In the genomic region with DNA sequence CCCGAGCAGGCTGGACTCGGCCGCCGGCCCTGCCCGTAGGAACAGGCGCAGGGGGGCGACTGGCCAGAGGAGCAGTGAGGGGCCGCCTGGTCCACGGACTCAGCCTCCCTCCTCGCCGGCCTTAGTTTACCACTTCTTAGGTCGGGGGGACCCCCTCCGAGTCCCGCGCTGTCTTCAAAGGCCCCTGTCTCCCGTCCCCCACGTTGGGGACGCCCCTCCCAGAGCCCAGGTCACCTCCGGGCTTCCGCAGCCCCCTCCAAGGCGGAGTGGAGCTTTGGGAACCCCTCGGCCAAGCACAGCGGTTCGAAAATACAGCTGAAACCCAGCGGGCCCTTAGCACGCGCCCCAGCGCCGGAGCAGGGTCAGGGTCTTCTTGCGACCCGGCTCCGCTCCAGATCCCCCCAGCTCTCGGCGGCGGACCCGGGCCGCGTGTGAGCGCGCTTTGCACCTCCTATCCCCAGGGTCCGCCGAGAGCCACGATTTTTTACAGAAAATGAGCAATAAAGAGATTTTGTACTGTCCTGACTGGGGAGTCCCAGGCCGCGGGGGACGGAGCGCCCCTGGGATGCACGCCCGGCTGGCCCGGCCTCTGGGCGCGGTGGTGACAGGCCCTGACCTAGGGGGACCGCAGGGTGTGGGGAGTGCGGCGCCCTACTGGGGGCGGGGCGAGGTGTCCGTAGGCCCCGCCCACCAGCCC, we compare ENCODE assay signal across 21 cellular contexts. TPM values are rescaled to one million over a fixed set of nuclear protein-coding genes. Genes with fewer than 3 reads are reported as not detected.
DNase-seq lines count a peak whose midpoint lies in the region; ATAC-seq and TF ChIP-seq lines count a peak whose summit lies in the region.
"Not testable (repeated sequence)": the region's sequence is repeated elsewhere in the genome, so short reads cannot be mapped to it uniquely, and the experiment has no call there.
"Had no signal": no experiment of that assay in that cellular context is flagged by ENCODE, and none has a peak within 500 bp of the region (broad histone marks: within the 10 kb centered on the region; RNA-seq: fewer than 3 reads in every experiment).

No MANE protein-coding gene starts in this region.

- TF ChIP-seq CTCF in RWPE2 (IDR thresholded peaks at IDR 0.05; ENCODE audit: poor library complexity, severe bottlenecking); ascending aorta (IDR thresholded peaks at IDR 0.05); endodermal cell (conservative IDR thresholded peaks at IDR 0.05); parathyroid adenoma (IDR thresholded peaks at IDR 0.05); suprapubic skin (IDR thresholded peaks at IDR 0.05): not testable (repeated sequence)

- not testable (repeated sequence) for H3K9me3 ChIP-seq in ES-I3 (ENCODE audit: control insufficient read depth, insufficient read depth, low read length); RWPE2 (ENCODE audit: severe bottlenecking); ascending aorta; endodermal cell (ENCODE audit: control insufficient read depth, low read length); iPS-18a (ENCODE audit: control insufficient read depth, low read depth, low read length); mesodermal cell (ENCODE audit: control insufficient read depth, low read length); parathyroid adenoma (ENCODE audit: control insufficient read depth, low read length); suprapubic skin

- intact Hi-C loops in ascending aorta (cut with DNase I) = not testable (repeated sequence)

- H3K9me3 Mint-ChIP-seq in endodermal cell = not testable (repeated sequence)

- H3K4me1 ChIP-seq in ES-I3 (ENCODE audit: insufficient read depth, low read length); RWPE2 (ENCODE audit: insufficient read depth, poor library complexity, severe bottlenecking); ascending aorta; endodermal cell (ENCODE audit: control insufficient read depth, insufficient read depth, low read length); iPS-18a (ENCODE audit: control insufficient read depth, low read depth, low read length); mesodermal cell (ENCODE audit: control insufficient read depth, insufficient read depth, low read length, poor library complexity, severe bottlenecking); parathyroid adenoma: not testable (repeated sequence)
- peaks cover 12% of the 10 kb centered on the region for H3K4me1 ChIP-seq in suprapubic skin

- not testable (repeated sequence) for TF ChIP-seq EP300 in suprapubic skin (IDR thresholded peaks at IDR 0.05)

- H3K27me3 Mint-ChIP-seq in endodermal cell (ENCODE audit: insufficient read depth) = peaks cover 29% of the 10 kb centered on the region

- not testable (repeated sequence) for H3K36me3 ChIP-seq in ES-I3 (ENCODE audit: insufficient read depth, low read length); RWPE2 (ENCODE audit: low read depth); ascending aorta; endodermal cell (ENCODE audit: control insufficient read depth, insufficient read depth, low read length); iPS-18a (ENCODE audit: control insufficient read depth, low read depth, low read length); mesodermal cell (ENCODE audit: control insufficient read depth, insufficient read depth, low read length); parathyroid adenoma (ENCODE audit: control insufficient read depth, insufficient read depth, low read length); suprapubic skin

- not testable (repeated sequence) for H3K36me3 Mint-ChIP-seq in endodermal cell (ENCODE audit: low read depth)

- H3K27ac Mint-ChIP-seq in endodermal cell = not testable (repeated sequence)

- ATAC-seq in RWPE2 (ENCODE audit: low read depth) = not testable (repeated sequence)

- H3K4me3 ChIP-seq in RWPE2 (ENCODE audit: severe bottlenecking) (peak overlapping the region; percentile 17), ascending aorta (peak overlapping the region; percentile 12 to 21), endodermal cell (ENCODE audit: low read length) (peak overlapping the region; percentile 69), iPS-18a (ENCODE audit: low read length) (peak overlapping the region; percentile 67), mesodermal cell (ENCODE audit: extremely low read depth, insufficient read depth, low read length, poor library complexity, severe bottlenecking) (peak overlapping the region; percentile 28), suprapubic skin (peak overlapping the region; percentile 28)
- H3K4me3 ChIP-seq in parathyroid adenoma (ENCODE audit: low read depth, low read length) = not testable (repeated sequence)

- not testable (repeated sequence) for H3K27me3 ChIP-seq in RWPE2 (ENCODE audit: insufficient read depth, poor library complexity, severe bottlenecking); ascending aorta; endodermal cell (ENCODE audit: control insufficient read depth, insufficient read depth, low read length, poor library complexity, severe bottlenecking); parathyroid adenoma (ENCODE audit: control insufficient read depth, insufficient read depth, low read length)
- H3K27me3 ChIP-seq in iPS-18a (ENCODE audit: control insufficient read depth, insufficient read depth, low read length) (peaks cover 23% of the 10 kb centered on the region), suprapubic skin (peaks cover 56% of the 10 kb centered on the region)

- not testable (repeated sequence) for H3K79me2 ChIP-seq in parathyroid adenoma

- DNase-seq in RWPE2 (ENCODE audit: low spot score); ascending aorta (ENCODE audit: low spot score in 2 of 2); suprapubic skin (ENCODE audit: low spot score in 2 of 2): not testable (repeated sequence)
- peak; percentile 79 for DNase-seq in endodermal cell

- peak overlapping the region; percentile 58; the same call in 1 of the 2 replicates for H3K9ac ChIP-seq in ES-I3 (ENCODE audit: low read depth, low read length)
- not testable (repeated sequence) for H3K9ac ChIP-seq in endodermal cell (ENCODE audit: extremely low read depth, low read length, poor library complexity, severe bottlenecking); iPS-18a (ENCODE audit: low read length); parathyroid adenoma

- not testable (repeated sequence) for TF ChIP-seq POLR2A in suprapubic skin (IDR thresholded peaks at IDR 0.05)

- H3K4me1 Mint-ChIP-seq in endodermal cell = not testable (repeated sequence)

- peak overlapping the region; percentile 65 for H2AFZ ChIP-seq in parathyroid adenoma

- peak overlapping the region; percentile 59 for H3K4me3 Mint-ChIP-seq in endodermal cell

- not testable (repeated sequence) for H3K27ac ChIP-seq in RWPE2 (ENCODE audit: poor library complexity, severe bottlenecking); ascending aorta; endodermal cell (ENCODE audit: low read depth, low read length); iPS-18a (ENCODE audit: low read length); mesodermal cell (ENCODE audit: low read depth, low read length, severe bottlenecking); suprapubic skin
- H3K27ac ChIP-seq in parathyroid adenoma = peak overlapping the region; percentile 72

- H3K4me2 ChIP-seq in parathyroid adenoma (ENCODE audit: low read length) = not testable (repeated sequence)

- 9 to 20% methylated on average over 1 to 40 of the region's 59 CpGs for WGBS in endodermal cell (ENCODE audit: insufficient coverage in 1 of 2, insufficient read length in 1 of 2), 2 experiments
- WGBS in mesodermal cell (ENCODE audit: insufficient coverage in 2 of 2), 2 experiments = 3 to 6% methylated on average over 26 to 32 of the region's 59 CpGs
- WGBS in suprapubic skin = 9% methylated on average over 8 of the region's 59 CpGs

RNA-seq across cellular contexts. Expression of a gene that starts 25.0 kb away (rescaled TPM):
- total RNA-seq in ascending aorta = not detected
- total RNA-seq in endodermal cell = 1 to 10 TPM; 2.9 to 5.7 TPM
- not detected for polyA plus RNA-seq in endodermal cell (2013, experiment 1 of 2)
- polyA plus RNA-seq in endodermal cell (2013, experiment 2 of 2) = not detected
- polyA plus RNA-seq in mesodermal cell (2013, experiment 1 of 2) = not detected
- not detected for polyA plus RNA-seq in mesodermal cell (2013, experiment 2 of 2)
- 1 to 10 TPM in 2 of 4 donors, under 1 TPM in 1, not detected in 1; 0.68 to 7.3 (median 1.7) TPM for total RNA-seq in suprapubic skin
- total RNA-seq: activated naive CD4-positive, alpha-beta T cell treated with anti-CD3 and anti-CD28 coated beads for 36 hours; activated T-helper 1 cell treated with anti-CD3 and anti-CD28 coated beads, Interleukin-12 subunit alpha, Interleukin-12 subunit beta, Interleukin-2, Interleukin-4 antibody, amounts not matched to agents 30 ng/mL and 10 ng/mL and 1 ng/mL, durations not matched to agents 14 hours and 24 hours and 36 hours; adrenal gland; GM12878; H4; left colon; mesenteric fat pad; ovary; PC-9; Right ventricle myocardium inferior; thyroid gland had no signal
- polyA plus RNA-seq: adrenal gland, GM12878, immature natural killer cell, ovary, small intestine had no signal

RNA-seq across cellular contexts. Expression of a gene that starts 42.3 kb away (rescaled TPM):
- total RNA-seq in ascending aorta (not detected), endodermal cell (under 1 TPM in 1 of 2 donors, not detected in 1; 0.29 TPM), suprapubic skin (1 to 10 TPM in 3 of 4 donors, not detected in 1; 1.1 to 5.9 (median 3.9) TPM)
- polyA plus RNA-seq in endodermal cell (2013, experiment 1 of 2) = not detected
- polyA plus RNA-seq in endodermal cell (2013, experiment 2 of 2) = not detected
- not detected for polyA plus RNA-seq in mesodermal cell (2013, experiment 1 of 2)
- not detected for polyA plus RNA-seq in mesodermal cell (2013, experiment 2 of 2)
- total RNA-seq: activated naive CD4-positive, alpha-beta T cell treated with anti-CD3 and anti-CD28 coated beads for 36 hours; activated T-helper 1 cell treated with anti-CD3 and anti-CD28 coated beads, Interleukin-12 subunit alpha, Interleukin-12 subunit beta, Interleukin-2, Interleukin-4 antibody, amounts not matched to agents 30 ng/mL and 10 ng/mL and 1 ng/mL, durations not matched to agents 14 hours and 24 hours and 36 hours; adrenal gland; GM12878; H4; mesenteric fat pad; PC-9; Right ventricle myocardium inferior; thyroid gland had no signal
- polyA plus RNA-seq: immature natural killer cell, ovary had no signal

RNA-seq across cellular contexts. Expression of a gene that starts 59.4 kb away (rescaled TPM):
- total RNA-seq in ascending aorta = not detected
- under 1 TPM in 1 of 2 donors, not detected in 1; 0.31 TPM for total RNA-seq in endodermal cell
- 0.28 TPM for polyA plus RNA-seq in endodermal cell (2013, experiment 1 of 2)
- polyA plus RNA-seq in endodermal cell (2013, experiment 2 of 2) = not detected
- not detected for polyA plus RNA-seq in mesodermal cell (2013, experiment 1 of 2)
- not detected for polyA plus RNA-seq in mesodermal cell (2013, experiment 2 of 2)
- 1 to 10 TPM in 1 of 4 donors, under 1 TPM in 2, not detected in 1; 0.55 to 1.4 (median 0.91) TPM for total RNA-seq in suprapubic skin
- total RNA-seq: activated naive CD4-positive, alpha-beta T cell treated with anti-CD3 and anti-CD28 coated beads for 36 hours; activated T-helper 1 cell treated with anti-CD3 and anti-CD28 coated beads, Interleukin-12 subunit alpha, Interleukin-12 subunit beta, Interleukin-2, Interleukin-4 antibody, amounts not matched to agents 30 ng/mL and 10 ng/mL and 1 ng/mL, durations not matched to agents 14 hours and 24 hours and 36 hours; H4; mesenteric fat pad; PC-9; Right ventricle myocardium inferior had no signal
- polyA plus RNA-seq: immature natural killer cell had no signal
